12 cellular contexts compared by ENCODE assay signal in genomic region chr2:212451786-212452200, GRCh38.
DNase-seq lines count a peak whose midpoint lies in the region; ATAC-seq and TF ChIP-seq lines count a peak whose summit lies in the region.
"Had no signal": no experiment of that assay in that cellular context is flagged by ENCODE, and none has a peak within 500 bp of the region (broad histone marks: within the 10 kb centered on the region; RNA-seq: fewer than 3 reads in every experiment).

No MANE protein-coding gene starts in this region.

- 47 to 60% methylated on average over 1 of the region's 1 CpG for WGBS in ectodermal cell, 2 experiments

- peak overlapping the region; percentile 47 for H3K27ac ChIP-seq in ectodermal cell (ENCODE audit: insufficient read depth, low read depth, low read length, poor library complexity, severe bottlenecking)

- H3K4me3 ChIP-seq in BJ (ENCODE audit: low read depth, low read length) = no peak overlapping the region
- H3K4me3 ChIP-seq in ectodermal cell (ENCODE audit: insufficient read depth, low read depth, low read length) = no peak overlapping the region
- no peak overlapping the region for H3K4me3 ChIP-seq in H7 (ENCODE audit: insufficient read depth, low read depth, low read length)

- CTCF ChIA-PET in BJ (lab: Yijun Ruan, JAX) = no interaction called here

- no peaks in the 10 kb centered on the region for H3K36me3 ChIP-seq in BJ (ENCODE audit: control insufficient read depth, insufficient read depth, low read length)
- no peaks in the 10 kb centered on the region for H3K36me3 ChIP-seq in ectodermal cell (ENCODE audit: control insufficient read depth, insufficient read depth, low read length)
- H3K36me3 ChIP-seq in H7 (replicated peaks; ENCODE audit: control insufficient read depth, insufficient read depth, low read length) = no peaks in the 10 kb centered on the region

- no peaks in the 10 kb centered on the region for H3K9me3 ChIP-seq in ectodermal cell (ENCODE audit: control insufficient read depth, low read length)

- no peaks in the 10 kb centered on the region for H3K27me3 ChIP-seq in BJ (ENCODE audit: control insufficient read depth, insufficient read depth, low read length)
- no peaks in the 10 kb centered on the region for H3K27me3 ChIP-seq in ectodermal cell (ENCODE audit: control insufficient read depth, insufficient read depth, low read length, poor library complexity, severe bottlenecking)
- H3K27me3 ChIP-seq in H7 (ENCODE audit: control insufficient read depth, insufficient read depth, low read length) = no peaks in the 10 kb centered on the region

- no peaks in the 10 kb centered on the region for H3K4me1 ChIP-seq in ectodermal cell (ENCODE audit: control insufficient read depth, insufficient read depth, low read length)

- no peak for TF ChIP-seq RAD21 in Ishikawa (IDR thresholded peaks at IDR 0.05; ENCODE audit: low read depth)

- peak; percentile 61; the same call in 1 of the 2 replicates for TF ChIP-seq EP300 in Ishikawa (IDR thresholded peaks at IDR 0.05; ENCODE audit: borderline replicate concordance)

- DNase-seq in BJ (ENCODE audit: low read depth) = peak; percentile 43
- DNase-seq in myocyte (ENCODE audit: low read depth) = peak; percentile 22
- DNase-seq in H7 = no peak
- DNase-seq in GM20000 (ENCODE audit: low spot score) = no peak
- DNase-seq in NCI-H1092 treated with DMSO at 0.1 percent for 48 hours (lab: John Stamatoyannopoulos, UW) = no peak
- DNase-seq: CD8-positive, alpha-beta T cell; NCI-H524 treated with DMSO at 0.1 percent for 48 hours; stimulated activated CD4-positive, alpha-beta T cell treated with anti-CD3 and anti-CD28 coated beads, Interleukin-1b, Interleukin-23, amount 100 ng/mL, for 48 hours; substantia nigra had no signal

- ATAC-seq in HG03108 (IDR thresholded peaks at IDR 0.05; ENCODE audit: unreplicated experiment) = no peak
- ATAC-seq: CD8-positive, alpha-beta T cell had no signal

- TF ChIP-seq CTCF in BJ (IDR thresholded peaks at IDR 0.05; ENCODE audit: insufficient read depth, low read depth, low read length) = no peak
- TF ChIP-seq CTCF in GM20000 (IDR thresholded peaks at IDR 0.05; ENCODE audit: extremely low read depth, missing control alignments) = no peak

- POLR2A ChIA-PET in BJ (lab: Charles Lee) = no interaction called here

TF ChIP-seq in Ishikawa, 13 proteins besides CTCF, POLR2A, EP300 and RAD21:
- TF ChIP-seq FOXM1 (IDR thresholded peaks at IDR 0.05; ENCODE audit: borderline replicate concordance, low read depth) (no peak), TCF12 (IDR thresholded peaks at IDR 0.05; ENCODE audit: low read depth) (peak; percentile 42; the same call in 1 of the 2 replicates), MAX (IDR thresholded peaks at IDR 0.05) (peak; percentile 34; the same call in 1 of the 2 replicates), NFIC (IDR thresholded peaks at IDR 0.05) (peak; percentile 7; the same call in 1 of the 2 replicates), TEAD4 (IDR thresholded peaks at IDR 0.05) (peak; percentile 90), CEBPB (IDR thresholded peaks at IDR 0.05) (peak; percentile 82), TAF1 (IDR thresholded peaks at IDR 0.05; ENCODE audit: low read depth) (no peak)
- TF ChIP-seq, protein P1, sequence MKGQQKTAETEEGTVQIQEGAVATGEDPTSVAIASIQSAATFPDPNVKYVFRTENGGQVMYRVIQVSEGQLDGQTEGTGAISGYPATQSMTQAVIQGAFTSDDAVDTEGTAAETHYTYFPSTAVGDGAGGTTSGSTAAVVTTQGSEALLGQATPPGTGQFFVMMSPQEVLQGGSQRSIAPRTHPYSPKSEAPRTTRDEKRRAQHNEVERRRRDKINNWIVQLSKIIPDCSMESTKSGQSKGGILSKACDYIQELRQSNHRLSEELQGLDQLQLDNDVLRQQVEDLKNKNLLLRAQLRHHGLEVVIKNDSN (IDR thresholded peaks at IDR 0.05) = no peak

Comparison
In these comparisons a context has a peak if more than half of its experiments do, and no peak if none do; other contexts are left out.
1. DNase-seq: peak in BJ (single experiment) and myocyte (single experiment); none in H7 (single experiment), GM20000 (single experiment) and NCI-H1092 treated with DMSO at 0.1 percent for 48 hours (single experiment).